8 cellular contexts compared by ENCODE assay signal in genomic region chr6:72624557-72625160, GRCh38. TPM values are rescaled to one million over a fixed set of nuclear protein-coding genes. Genes with fewer than 3 reads are reported as not detected.
DNase-seq lines count a peak whose midpoint lies in the region; ATAC-seq and TF ChIP-seq lines count a peak whose summit lies in the region.

No MANE protein-coding gene starts in this region.

- H3K27me3 Mint-ChIP-seq in naive thymus-derived CD8-positive, alpha-beta T cell: no peaks in the 10 kb centered on the region

- H3K4me3 ChIP-seq in left ventricle myocardium inferior: no peak overlapping the region

- H3K36me3 Mint-ChIP-seq in naive thymus-derived CD8-positive, alpha-beta T cell: peaks cover 0 to 8% (median 6%) of the 10 kb centered on the region in 3 donors

- H3K4me1 Mint-ChIP-seq in naive thymus-derived CD8-positive, alpha-beta T cell: peaks cover 37 to 71% (median 54%) of the 10 kb centered on the region in 4 donors

- peaks cover 35% of the 10 kb centered on the region for H3K4me1 ChIP-seq in left ventricle myocardium inferior

- ATAC-seq in left ventricle myocardium superior: no peak
- ATAC-seq in naive thymus-derived CD8-positive, alpha-beta T cell: no peak
- no peak for ATAC-seq in GM19023 (IDR thresholded peaks at IDR 0.05; ENCODE audit: unreplicated experiment)

- no peak overlapping the region for H3K27ac ChIP-seq in left ventricle myocardium inferior (replicated peaks)

- H3K27me3 ChIP-seq in left ventricle myocardium inferior (ENCODE audit: low read depth): peaks cover 81% of the 10 kb centered on the region

- H3K36me3 ChIP-seq in left ventricle myocardium inferior: no peaks in the 10 kb centered on the region

- POLR2A ChIA-PET in naive thymus-derived CD8-positive, alpha-beta T cell (lab: Charles Lee): interaction anchor here (0.8 kb wide), 1 partner anchor 10 kb away, joined by 3 read pairs; no protein-coding TSS in a partner anchor

- H3K4me3 Mint-ChIP-seq in naive thymus-derived CD8-positive, alpha-beta T cell: peak overlapping the region in 7 of 10 donors; percentile 8 to 44 (median 20)

- intact Hi-C loops in left ventricle myocardium inferior (cut with micrococcal nuclease) (no loop called here), left ventricle myocardium superior (cut with micrococcal nuclease) (no loop called here)

- no peaks in the 10 kb centered on the region for H3K9me3 Mint-ChIP-seq in naive thymus-derived CD8-positive, alpha-beta T cell

- in situ Hi-C loops in T47D (cut with HindIII; ENCODE audit: low pct_unique_long_range_greater_than_20kb, low sequenced_read_pairs): no loop called here

- DNase-seq in left ventricle myocardium inferior (no peak), left ventricle myocardium superior (no peak), NCI-H446 treated with DMSO at 0.1 percent for 48 hours (lab: John Stamatoyannopoulos, UW) (peak; percentile 83), T47D (ENCODE audit: low read depth in 1 of 2, low spot score in 1 of 2) (peak; percentile 16 to 36), GOT3 (lab: John Stamatoyannopoulos, UW) (no peak), MV-4-11 (lab: John Stamatoyannopoulos, UW) (no peak)
- peak in 3 of 10 donors; percentile 20 to 37 (median 32) for DNase-seq in naive thymus-derived CD8-positive, alpha-beta T cell

- no peaks in the 10 kb centered on the region for H3K9me3 ChIP-seq in left ventricle myocardium inferior (replicated peaks)

- TF ChIP-seq CTCF in left ventricle myocardium inferior (IDR thresholded peaks at IDR 0.05; ENCODE audit: borderline replicate concordance): peak; percentile 52

- H3K27ac Mint-ChIP-seq in naive thymus-derived CD8-positive, alpha-beta T cell: no peak overlapping the region

RNA-seq across cellular contexts. Expression of gene KCNQ5, which starts 2.8 kb away (rescaled TPM):
- total RNA-seq in left ventricle myocardium inferior (0.11 TPM), left ventricle myocardium superior (not detected)
- 10 to 100 TPM in 1 of 2 experiments, 1 to 10 TPM in 1; 9.4 to 10.7 TPM for total RNA-seq in naive thymus-derived CD8-positive, alpha-beta T cell
- polyA plus RNA-seq in naive thymus-derived CD8-positive, alpha-beta T cell: 1 to 10 TPM; 2.3 to 4.8 (median 3.5) TPM

Comparison
In these comparisons a context has a peak if more than half of its experiments do, and no peak if none do; other contexts are left out.
1. DNase-seq: peak in NCI-H446 treated with DMSO at 0.1 percent for 48 hours (single experiment) and T47D (2 of 2); none in left ventricle myocardium inferior (single experiment), left ventricle myocardium superior (single experiment), GOT3 (single experiment) and MV-4-11 (single experiment).